ENCODE assay signal across 22 cellular contexts in genomic region chr18:57953883-57954282, GRCh38.
DNase-seq lines count a peak whose midpoint lies in the region; ATAC-seq and TF ChIP-seq lines count a peak whose summit lies in the region.
"Had no signal": no experiment of that assay in that cellular context is flagged by ENCODE, and none has a peak within 500 bp of the region (broad histone marks: within the 10 kb centered on the region; RNA-seq: fewer than 3 reads in every experiment).

No MANE protein-coding gene starts in this region.

- H3K4me1 Mint-ChIP-seq in activated CD4-positive, alpha-beta T cell treated with anti-CD3 and anti-CD28 coated beads for 36 hours: no peaks in the 10 kb centered on the region
- H3K4me1 Mint-ChIP-seq: CD4-positive, CD25-positive, alpha-beta regulatory T cell; CD8-positive, alpha-beta memory T cell had no signal

- no peaks in the 10 kb centered on the region for H3K36me3 ChIP-seq in transverse colon
- H3K36me3 ChIP-seq: BE2C, HAP-1 had no signal

- no peak for TF ChIP-seq EP300 in transverse colon (IDR thresholded peaks at IDR 0.05; ENCODE audit: low read depth)

- no peak overlapping the region for H3K27ac Mint-ChIP-seq in activated CD4-positive, alpha-beta T cell treated with anti-CD3 and anti-CD28 coated beads for 36 hours
- H3K27ac Mint-ChIP-seq: CD4-positive, CD25-positive, alpha-beta regulatory T cell; CD8-positive, alpha-beta memory T cell had no signal

- ATAC-seq in left colon: peak; percentile 83
- no peak for ATAC-seq in activated CD4-positive, alpha-beta T cell treated with anti-CD3 and anti-CD28 coated beads for 36 hours
- no peak for ATAC-seq in GM18858 (IDR thresholded peaks at IDR 0.05; ENCODE audit: unreplicated experiment)
- no peak for ATAC-seq in GM21528 (IDR thresholded peaks at IDR 0.05; ENCODE audit: low FRiP score, unreplicated experiment)
- ATAC-seq: GM12878, K562 had no signal

- in situ Hi-C loops in transverse colon (cut with MboI; ENCODE audit: low pct_ligation_motif_present in 1 of 4, low pct_unique_long_range_greater_than_20kb in 1 of 4, low sequenced_read_pairs in 3 of 4): loop anchor here in 1 of 4 donors (25.0 kb wide), 1 partner anchor 158 kb away; no protein-coding TSS in a partner anchor

- DNase-seq in HT-29 (ENCODE audit: low spot score) (peak; percentile 17), left colon (peak; percentile 37 to 67), mucosa of gallbladder (ENCODE audit: low spot score) (peak; percentile 44), transverse colon (peak; percentile 58), 8988T (no peak)
- no peak for DNase-seq in activated CD4-positive, alpha-beta T cell treated with anti-CD3 and anti-CD28 coated beads for 36 hours
- DNase-seq: ACHN; BE2C; C1 segment of cervical spinal cord; CD4-positive, CD25-positive, alpha-beta regulatory T cell; CD8-positive, alpha-beta memory T cell; COR-L47; DMS 273 treated with DMSO at 0.1 percent for 48 hours; DMS53; DND-41; EL; IMR-90 had no signal

- TF ChIP-seq POLR2A in transverse colon (IDR thresholded peaks at IDR 0.05): no peak

- H3K27me3 ChIP-seq in transverse colon: no peaks in the 10 kb centered on the region
- H3K27me3 ChIP-seq: BE2C had no signal

- H3K9me3 Mint-ChIP-seq in activated CD4-positive, alpha-beta T cell treated with anti-CD3 and anti-CD28 coated beads for 36 hours (ENCODE audit: low read depth): no peaks in the 10 kb centered on the region
- H3K9me3 Mint-ChIP-seq: CD8-positive, alpha-beta memory T cell had no signal

- no peak overlapping the region for H3K27ac ChIP-seq in transverse colon

- peaks cover 3% of the 10 kb centered on the region for H3K27me3 Mint-ChIP-seq in activated CD4-positive, alpha-beta T cell treated with anti-CD3 and anti-CD28 coated beads for 36 hours

- peaks cover 0 to 32% (median 12%) of the 10 kb centered on the region in 4 donors for H3K4me1 ChIP-seq in transverse colon
- H3K4me1 ChIP-seq: BE2C had no signal

- no peak overlapping the region for H3K4me3 ChIP-seq in transverse colon
- H3K4me3 ChIP-seq: GM12878, HAP-1, K562 had no signal

- intact Hi-C loops in left colon (cut with DNase I, micrococcal nuclease): no loop called here
- intact Hi-C loops in transverse colon (cut with DNase I; ENCODE audit: low total_unique reads): no loop called here
- intact Hi-C loops in activated CD4-positive, alpha-beta T cell treated with anti-CD3 and anti-CD28 coated beads for 36 hours (cut with DNase I, micrococcal nuclease): no loop called here

- H3K36me3 Mint-ChIP-seq in activated CD4-positive, alpha-beta T cell treated with anti-CD3 and anti-CD28 coated beads for 36 hours (ENCODE audit: low read depth): no peaks in the 10 kb centered on the region
- H3K36me3 Mint-ChIP-seq: CD4-positive, CD25-positive, alpha-beta regulatory T cell; CD8-positive, alpha-beta memory T cell had no signal

- CTCF ChIA-PET in activated CD4-positive, alpha-beta T cell treated with anti-CD3 and anti-CD28 coated beads for 36 hours (lab: Charles Lee): no interaction called here

- POLR2A ChIA-PET in activated CD4-positive, alpha-beta T cell treated with anti-CD3 and anti-CD28 coated beads for 36 hours (lab: Charles Lee): no interaction called here

- no peak overlapping the region for H3K4me3 Mint-ChIP-seq in activated CD4-positive, alpha-beta T cell treated with anti-CD3 and anti-CD28 coated beads for 36 hours
- H3K4me3 Mint-ChIP-seq: CD4-positive, CD25-positive, alpha-beta regulatory T cell; CD8-positive, alpha-beta memory T cell had no signal

- no peak for TF ChIP-seq CTCF in transverse colon (IDR thresholded peaks at IDR 0.05)

- H3K9me3 ChIP-seq in transverse colon: no peaks in the 10 kb centered on the region
- H3K9me3 ChIP-seq: BE2C, HAP-1 had no signal

- 42 to 54% methylated on average over 2 to 5 of the region's 5 CpGs for WGBS in transverse colon (ENCODE audit: low coverage in 1 of 2), 2 donors

Comparison
In these comparisons a context has a peak if more than half of its experiments do, and no peak if none do; other contexts are left out.
1. DNase-seq: peak in HT-29 (single experiment), left colon (2 of 2), mucosa of gallbladder (single experiment) and transverse colon (single experiment); none in activated CD4-positive, alpha-beta T cell treated with anti-CD3 and anti-CD28 coated beads for 36 hours (single experiment) and 8988T (single experiment).